ENCODE assay signal across 23 cellular contexts in genomic region chr9:135703726-135704125, GRCh38. TPM values are rescaled to one million over a fixed set of nuclear protein-coding genes. Genes with fewer than 3 reads are reported as not detected.
DNase-seq lines count a peak whose midpoint lies in the region; ATAC-seq and TF ChIP-seq lines count a peak whose summit lies in the region.
"Had no signal": no experiment of that assay in that cellular context is flagged by ENCODE, and none has a peak within 500 bp of the region (broad histone marks: within the 10 kb centered on the region; RNA-seq: fewer than 3 reads in every experiment).

No MANE protein-coding gene starts in this region.

- no peaks in the 10 kb centered on the region for H3K36me3 Mint-ChIP-seq in endodermal cell (ENCODE audit: low read depth)
- no peaks in the 10 kb centered on the region for H3K36me3 Mint-ChIP-seq in activated CD8-positive, alpha-beta memory T cell treated with anti-CD3 and anti-CD28 coated beads, Interleukin-2, amount 10 ng/mL, durations not matched to agents 7 days and 5 days
- H3K36me3 Mint-ChIP-seq: CD8-positive, alpha-beta T cell had no signal

- H3K27ac ChIP-seq in endodermal cell (ENCODE audit: low read depth, low read length), result no peak overlapping the region

- H3K4me1 Mint-ChIP-seq in endodermal cell, result no peaks in the 10 kb centered on the region
- H3K4me1 Mint-ChIP-seq in activated CD8-positive, alpha-beta memory T cell treated with anti-CD3 and anti-CD28 coated beads, Interleukin-2, amount 10 ng/mL, durations not matched to agents 7 days and 5 days, result no peaks in the 10 kb centered on the region

- H3K9me3 ChIP-seq in endodermal cell (ENCODE audit: control insufficient read depth, low read length), result no peaks in the 10 kb centered on the region
- H3K9me3 ChIP-seq: SK-N-SH had no signal

- no peak overlapping the region for H3K4me3 Mint-ChIP-seq in endodermal cell
- H3K4me3 Mint-ChIP-seq in activated CD8-positive, alpha-beta memory T cell treated with anti-CD3 and anti-CD28 coated beads, Interleukin-2, amount 10 ng/mL, durations not matched to agents 7 days and 5 days, result no peak overlapping the region
- H3K4me3 Mint-ChIP-seq: CD8-positive, alpha-beta T cell had no signal

- H3K9ac ChIP-seq in endodermal cell (ENCODE audit: extremely low read depth, low read length, poor library complexity, severe bottlenecking), result no peak overlapping the region
- H3K9ac ChIP-seq: SK-N-SH had no signal

- peaks cover 14% of the 10 kb centered on the region for H3K27me3 ChIP-seq in endodermal cell (ENCODE audit: control insufficient read depth, insufficient read depth, low read length, poor library complexity, severe bottlenecking)

- WGBS in endodermal cell (ENCODE audit: insufficient coverage in 1 of 2, insufficient read length in 1 of 2), 2 experiments, result 45 to 48% methylated on average over 5 to 14 of the region's 14 CpGs

- no peak overlapping the region for H3K27ac Mint-ChIP-seq in endodermal cell
- no peak overlapping the region for H3K27ac Mint-ChIP-seq in activated CD8-positive, alpha-beta memory T cell treated with anti-CD3 and anti-CD28 coated beads, Interleukin-2, amount 10 ng/mL, durations not matched to agents 7 days and 5 days
- H3K27ac Mint-ChIP-seq: CD8-positive, alpha-beta T cell had no signal

- TF ChIP-seq CTCF in endodermal cell (conservative IDR thresholded peaks at IDR 0.05), result no peak

- no peaks in the 10 kb centered on the region for H3K9me3 Mint-ChIP-seq in endodermal cell
- no peaks in the 10 kb centered on the region for H3K9me3 Mint-ChIP-seq in activated CD8-positive, alpha-beta memory T cell treated with anti-CD3 and anti-CD28 coated beads, Interleukin-2, amount 10 ng/mL, durations not matched to agents 7 days and 5 days (ENCODE audit: low read depth)
- H3K9me3 Mint-ChIP-seq: CD8-positive, alpha-beta T cell had no signal

- CTCF ChIA-PET in activated CD8-positive, alpha-beta memory T cell treated with anti-CD3 and anti-CD28 coated beads, Interleukin-2, amount 10 ng/mL, durations not matched to agents 7 days and 5 days (lab: Charles Lee), result interaction anchor here (0.6 kb wide), 1 partner anchor 467 kb away, joined by 4 read pairs; no protein-coding TSS in a partner anchor

- no peaks in the 10 kb centered on the region for H3K36me3 ChIP-seq in endodermal cell (ENCODE audit: control insufficient read depth, insufficient read depth, low read length)

- peak; percentile 33 for DNase-seq in 8988T
- peak; percentile 15 for DNase-seq in HT-29 (ENCODE audit: low spot score)
- peak; percentile 75 for DNase-seq in endodermal cell
- peak; percentile 22 for DNase-seq in myocyte (ENCODE audit: low read depth)
- no peak for DNase-seq in activated CD8-positive, alpha-beta memory T cell treated with anti-CD3 and anti-CD28 coated beads, Interleukin-2, amount 10 ng/mL, durations not matched to agents 7 days and 5 days
- no peak for DNase-seq in stimulated activated CD4-positive, alpha-beta T cell treated with anti-CD3 and anti-CD28 coated beads, Interleukin-2, amount 100 ng/mL, for 24 hours
- no peak for DNase-seq in NCI-H2227 (lab: John Stamatoyannopoulos, UW; ENCODE audit: unreplicated experiment)
- DNase-seq: CD8-positive, alpha-beta T cell; GF-D8; IMR-90; NCI-H1417; NCI-H2029; NCI-H2171; NCI-H82 had no signal

- ATAC-seq in HG02840 (IDR thresholded peaks at IDR 0.05; ENCODE audit: low FRiP score, unreplicated experiment), result no peak
- ATAC-seq in activated CD8-positive, alpha-beta memory T cell treated with anti-CD3 and anti-CD28 coated beads, Interleukin-2, amount 10 ng/mL, durations not matched to agents 7 days and 5 days, result no peak
- ATAC-seq: CD8-positive, alpha-beta T cell; Right ventricle myocardium inferior had no signal

- H3K4me3 ChIP-seq in endodermal cell (ENCODE audit: low read length), result no peak overlapping the region

- H3K4me1 ChIP-seq in endodermal cell (ENCODE audit: control insufficient read depth, insufficient read depth, low read length), result no peaks in the 10 kb centered on the region

- H3K27me3 Mint-ChIP-seq in endodermal cell (ENCODE audit: insufficient read depth), result peaks cover 10% of the 10 kb centered on the region
- no peaks in the 10 kb centered on the region for H3K27me3 Mint-ChIP-seq in activated CD8-positive, alpha-beta memory T cell treated with anti-CD3 and anti-CD28 coated beads, Interleukin-2, amount 10 ng/mL, durations not matched to agents 7 days and 5 days

RNA-seq across cellular contexts. Expression of gene KCNT1, which starts 1.7 kb away (rescaled TPM):
- not detected in 2 replicates for total RNA-seq in HT-29 (2014; rRNA removed; shearing (Covaris generic))
- total RNA-seq in endodermal cell (under 1 TPM in 1 of 2 donors, not detected in 1; 0.15 TPM), myocyte (0.08 and 0.16 TPM in 2 replicates)
- polyA plus RNA-seq in endodermal cell (2013, experiment 1 of 2), result 0.11 TPM
- polyA plus RNA-seq in endodermal cell (2013, experiment 2 of 2), result 0.04 TPM
- 0.18 TPM for polyA plus RNA-seq in myocyte (2012)
- not detected for total RNA-seq in activated CD8-positive, alpha-beta memory T cell treated with anti-CD3 and anti-CD28 coated beads, Interleukin-2, amount 10 ng/mL, durations not matched to agents 7 days and 5 days
- total RNA-seq: A172; CD8-positive, alpha-beta T cell; H4; HT1080; IMR-90; LHCN-M2; NCI-H460 had no signal
- polyA plus RNA-seq: BJ, IMR-90 had no signal

RNA-seq across cellular contexts. Expression of gene SOHLH1, which starts 4.4 kb away (rescaled TPM):
- total RNA-seq in HT-29 (2014; rRNA removed; shearing (Covaris generic)), result not detected in 2 replicates
- total RNA-seq in endodermal cell (not detected), myocyte (not detected in 2 replicates)
- not detected for polyA plus RNA-seq in endodermal cell (2013, experiment 1 of 2)
- polyA plus RNA-seq in endodermal cell (2013, experiment 2 of 2), result not detected
- polyA plus RNA-seq in myocyte (2012), result not detected
- total RNA-seq in activated CD8-positive, alpha-beta memory T cell treated with anti-CD3 and anti-CD28 coated beads, Interleukin-2, amount 10 ng/mL, durations not matched to agents 7 days and 5 days, result not detected
- total RNA-seq: A172; CD8-positive, alpha-beta T cell; H4; HT1080; IMR-90; LHCN-M2; NCI-H460; Right ventricle myocardium inferior had no signal
- polyA plus RNA-seq: BJ, IMR-90, SK-N-SH had no signal

RNA-seq across cellular contexts. Expression of gene LCN9, which starts 40.6 kb away (rescaled TPM):
- total RNA-seq in HT-29 (2014; rRNA removed; shearing (Covaris generic)), result not detected in 2 replicates
- 10 to 100 TPM in 1 of 2 donors, under 1 TPM in 1; 0.46 to 10.7 TPM for total RNA-seq in endodermal cell
- not detected for polyA plus RNA-seq in endodermal cell (2013, experiment 1 of 2)
- not detected for polyA plus RNA-seq in endodermal cell (2013, experiment 2 of 2)
- not detected in 2 replicates for total RNA-seq in myocyte
- not detected for polyA plus RNA-seq in myocyte (2012)
- not detected for total RNA-seq in activated CD8-positive, alpha-beta memory T cell treated with anti-CD3 and anti-CD28 coated beads, Interleukin-2, amount 10 ng/mL, durations not matched to agents 7 days and 5 days
- total RNA-seq: A172; CD8-positive, alpha-beta T cell; H4; HT1080; IMR-90; LHCN-M2; NCI-H460; Right ventricle myocardium inferior had no signal
- polyA plus RNA-seq: BJ, IMR-90, SK-N-SH had no signal

Comparison
In these comparisons a context has a peak if more than half of its experiments do, and no peak if none do; other contexts are left out.
1. DNase-seq: peak in 8988T (single experiment), HT-29 (single experiment), endodermal cell (single experiment) and myocyte (single experiment); none in activated CD8-positive, alpha-beta memory T cell treated with anti-CD3 and anti-CD28 coated beads, Interleukin-2, amount 10 ng/mL, durations not matched to agents 7 days and 5 days (single experiment), stimulated activated CD4-positive, alpha-beta T cell treated with anti-CD3 and anti-CD28 coated beads, Interleukin-2, amount 100 ng/mL, for 24 hours (0 of 2) and NCI-H2227 (single experiment).